ENCODE assay signal across 1 cellular context in the genomic region with DNA sequence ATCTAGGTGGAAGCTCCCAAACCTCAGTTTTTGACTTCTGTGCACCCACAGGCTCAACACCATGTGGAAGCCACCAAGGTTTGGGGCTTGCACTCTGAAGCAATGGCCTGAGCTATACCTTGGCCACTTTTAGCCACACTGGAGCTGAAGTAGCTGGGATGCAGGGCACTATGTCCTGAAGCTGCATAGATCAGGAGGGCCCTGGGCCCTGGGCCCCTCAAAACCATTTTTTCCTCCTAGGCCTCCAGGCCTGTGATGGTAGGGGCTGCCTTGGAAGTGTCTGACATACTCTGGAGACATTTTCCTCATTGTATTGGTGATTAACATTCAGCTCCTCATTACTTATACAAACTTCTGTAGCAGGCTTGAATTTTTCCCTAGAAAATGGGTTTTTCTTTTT.
A peak's percentile ranks its signal among the peaks of the same experiment; 100 is the strongest.
TF ChIP-seq lines count a peak whose summit lies in the region.

No MANE protein-coding gene starts in this region.

TF ChIP-seq in HEK293, 187 proteins besides CTCF, POLR2A, EP300 and RAD21 (continued from another document):
- TF ChIP-seq REST (tag by site-specific recombination; IDR thresholded peaks at IDR 0.05) (no peak), ZNF585B (tag by site-specific recombination; IDR thresholded peaks at IDR 0.05) (peak; percentile 95), ZNF23 (tag by site-specific recombination; IDR thresholded peaks at IDR 0.05; ENCODE audit: borderline replicate concordance) (no peak), ZNF692 (tag by site-specific recombination; IDR thresholded peaks at IDR 0.05) (no peak), MYNN (tag by site-specific recombination; IDR thresholded peaks at IDR 0.05; ENCODE audit: borderline replicate concordance) (no peak), YY1 (tag by site-specific recombination; IDR thresholded peaks at IDR 0.05) (no peak), ZBTB17 (tag by site-specific recombination; IDR thresholded peaks at IDR 0.05) (no peak), SETDB1 (IDR thresholded peaks at IDR 0.05; ENCODE audit: insufficient read length, low read length) (peak; percentile 96), TRIM28 (IDR thresholded peaks at IDR 0.05; ENCODE audit: borderline replicate concordance, low read length) (peak; percentile 95; the same call in 1 of the 2 replicates), ZNF658 (tag by site-specific recombination; IDR thresholded peaks at IDR 0.05) (no peak), KLF1 (tag by site-specific recombination; IDR thresholded peaks at IDR 0.05) (no peak), IKZF3 (tag by site-specific recombination; IDR thresholded peaks at IDR 0.05) (no peak), ZNF274 (IDR thresholded peaks at IDR 0.05; ENCODE audit: low read length) (no peak), ZNF274 (tag by site-specific recombination; IDR thresholded peaks at IDR 0.05; ENCODE audit: borderline replicate concordance) (no peak)
- TF ChIP-seq, protein P1, sequence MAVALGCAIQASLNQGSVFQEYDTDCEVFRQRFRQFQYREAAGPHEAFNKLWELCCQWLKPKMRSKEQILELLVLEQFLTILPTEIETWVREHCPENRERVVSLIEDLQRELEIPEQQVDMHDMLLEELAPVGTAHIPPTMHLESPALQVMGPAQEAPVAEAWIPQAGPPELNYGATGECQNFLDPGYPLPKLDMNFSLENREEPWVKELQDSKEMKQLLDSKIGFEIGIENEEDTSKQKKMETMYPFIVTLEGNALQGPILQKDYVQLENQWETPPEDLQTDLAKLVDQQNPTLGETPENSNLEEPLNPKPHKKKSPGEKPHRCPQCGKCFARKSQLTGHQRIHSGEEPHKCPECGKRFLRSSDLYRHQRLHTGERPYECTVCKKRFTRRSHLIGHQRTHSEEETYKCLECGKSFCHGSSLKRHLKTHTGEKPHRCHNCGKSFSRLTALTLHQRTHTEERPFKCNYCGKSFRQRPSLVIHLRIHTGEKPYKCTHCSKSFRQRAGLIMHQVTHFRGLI (tag by site-specific recombination; IDR thresholded peaks at IDR 0.05): no peak
